In genomic region chr16:50335198-50335958, GRCh38 we compare ENCODE assay signal across 9 cellular contexts. TPM values are rescaled to one million over a fixed set of nuclear protein-coding genes. Genes with fewer than 3 reads are reported as not detected.
DNase-seq lines count a peak whose midpoint lies in the region; ATAC-seq and TF ChIP-seq lines count a peak whose summit lies in the region.
"Had no signal": no experiment of that assay in that cellular context is flagged by ENCODE, and none has a peak within 500 bp of the region (broad histone marks: within the 10 kb centered on the region; RNA-seq: fewer than 3 reads in every experiment).

No MANE protein-coding gene starts in this region.

- ATAC-seq in GM18870 (IDR thresholded peaks at IDR 0.05; ENCODE audit: unreplicated experiment) (peak; percentile 66), natural killer cell (peak; percentile 80 to 94 (median 92))

- H3K36me3 Mint-ChIP-seq in HFFc6 (ENCODE audit: low read depth), result peaks cover 30% of the 10 kb centered on the region
- H3K36me3 Mint-ChIP-seq in activated CD4-positive, alpha-beta memory T cell treated with anti-CD3 and anti-CD28 coated beads for 36 hours, result peaks cover 42% of the 10 kb centered on the region
- H3K36me3 Mint-ChIP-seq in natural killer cell, result peaks cover 14% of the 10 kb centered on the region

- no peak for TF ChIP-seq CTCF in HFFc6 (IDR thresholded peaks at IDR 0.05)
- no peak for TF ChIP-seq CTCF in natural killer cell (IDR thresholded peaks at IDR 0.05)

- H3K4me1 Mint-ChIP-seq in HFFc6 (ENCODE audit: low read depth) (peaks cover 58% of the 10 kb centered on the region), natural killer cell (peaks cover 42 to 45% of the 10 kb centered on the region in 2 donors)
- peaks cover 68% of the 10 kb centered on the region for H3K4me1 Mint-ChIP-seq in activated CD4-positive, alpha-beta memory T cell treated with anti-CD3 and anti-CD28 coated beads for 36 hours (ENCODE audit: low read depth)

- H3K27me3 Mint-ChIP-seq in HFFc6 (ENCODE audit: insufficient read depth), result no peaks in the 10 kb centered on the region
- H3K27me3 Mint-ChIP-seq in activated CD4-positive, alpha-beta memory T cell treated with anti-CD3 and anti-CD28 coated beads for 36 hours, result no peaks in the 10 kb centered on the region
- no peaks in the 10 kb centered on the region for H3K27me3 Mint-ChIP-seq in natural killer cell (ENCODE audit: low read depth in 2 of 2)

- DNase-seq in HFFc6, result no peak
- DNase-seq in activated CD4-positive, alpha-beta memory T cell treated with anti-CD3 and anti-CD28 coated beads for 36 hours, result peak; percentile 70
- DNase-seq in natural killer cell, result peak; percentile 58
- DNase-seq in NCI-H2227 treated with DMSO at 0.1 percent for 48 hours (lab: John Stamatoyannopoulos, UW), result no peak
- DNase-seq in NCI-H1417 (lab: John Stamatoyannopoulos, UW), result no peak
- DNase-seq in NCI-H526 (lab: John Stamatoyannopoulos, UW), result no peak
- DNase-seq in putamen (ENCODE audit: low spot score), result no peak
- DNase-seq: kidney had no signal

- H3K27ac Mint-ChIP-seq in HFFc6 (peak overlapping the region; percentile 62; the same call in 1 of the 2 replicates), natural killer cell (peak overlapping the region; percentile 90 to 98)
- peak overlapping the region; percentile 90 for H3K27ac Mint-ChIP-seq in activated CD4-positive, alpha-beta memory T cell treated with anti-CD3 and anti-CD28 coated beads for 36 hours

- CTCF ChIA-PET in activated CD4-positive, alpha-beta memory T cell treated with anti-CD3 and anti-CD28 coated beads for 36 hours (lab: Charles Lee), result interaction anchor here (1.1 to 1.4 kb wide), 2 partner anchors 9 to 34 kb away, joined by 3 to 6 read pairs; no protein-coding TSS in a partner anchor

- intact Hi-C loops in activated CD4-positive, alpha-beta memory T cell treated with anti-CD3 and anti-CD28 coated beads for 36 hours (cut with micrococcal nuclease), result loop anchor here (1.0 to 10.0 kb wide), 7 partner anchors 8 to 1723 kb away; partner anchors contain the start of genes ADCY7, CNEP1R1, N4BP1 and SNX20
- intact Hi-C loops in natural killer cell (cut with micrococcal nuclease), result loop anchor here (1.0 to 5.0 kb wide), 2 partner anchors 8 to 183 kb away; partner anchors contain the start of gene TENT4B

- H3K9me3 Mint-ChIP-seq in HFFc6 (no peaks in the 10 kb centered on the region), natural killer cell (no peaks in the 10 kb centered on the region)
- no peaks in the 10 kb centered on the region for H3K9me3 Mint-ChIP-seq in activated CD4-positive, alpha-beta memory T cell treated with anti-CD3 and anti-CD28 coated beads for 36 hours

- POLR2A ChIA-PET in activated CD4-positive, alpha-beta memory T cell treated with anti-CD3 and anti-CD28 coated beads for 36 hours (lab: Charles Lee), result no interaction called here

- no peak overlapping the region for H3K4me3 Mint-ChIP-seq in HFFc6
- peak overlapping the region; percentile 32 for H3K4me3 Mint-ChIP-seq in activated CD4-positive, alpha-beta memory T cell treated with anti-CD3 and anti-CD28 coated beads for 36 hours
- peak overlapping the region; percentile 74 for H3K4me3 Mint-ChIP-seq in natural killer cell

RNA-seq across cellular contexts. Expression of gene BRD7, which starts 33.4 kb away (rescaled TPM):
- 10 to 100 TPM; 50.5 to 65.0 (median 63.0) TPM for total RNA-seq in HFFc6 (2021; fragmentation: NEBNext Ultra II Directional; extraction: Animal tissue kit (Norgen Biotek cat#: 25700))
- total RNA-seq in activated CD4-positive, alpha-beta memory T cell treated with anti-CD3 and anti-CD28 coated beads for 36 hours, result 100 to 1,000 TPM in 1 of 2 experiments, 10 to 100 TPM in 1; 87.9 to 103 TPM
- total RNA-seq in natural killer cell, result 100 to 1,000 TPM in 1 of 3 donors, 10 to 100 TPM in 2; 89.2 to 118 (median 94.9) TPM

Comparison
In these comparisons a context has a peak if more than half of its experiments do, and no peak if none do; other contexts are left out.
1. DNase-seq: peak in activated CD4-positive, alpha-beta memory T cell treated with anti-CD3 and anti-CD28 coated beads for 36 hours (single experiment) and natural killer cell (single experiment); none in HFFc6 (single experiment), NCI-H2227 treated with DMSO at 0.1 percent for 48 hours (single experiment), NCI-H1417 (0 of 3), NCI-H526 (0 of 2) and putamen (single experiment).
2. Peak in every context shown above with its lines, with median percentiles within 50 percentile points of each other: H3K27ac Mint-ChIP-seq.